Comparison of ENCODE assay signal across 1 cellular context in genomic region chr11:64185323-64186204, GRCh38.
TF ChIP-seq lines count a peak whose summit lies in the region.

TSS of gene STIP1 (plus strand) at chr11:64186171. CDS start at chr11:64186262, 91 bp downstream.

TF ChIP-seq in WTC11, 78 proteins besides CTCF, POLR2A, EP300 and RAD21 (continued from another document):
- TF ChIP-seq ATF6 (CRISPR knock-in tag; IDR thresholded peaks at IDR 0.05) (0 out of 2 replicates have a peak, but pooled peaks have one; percentile 21), FOXJ3 (CRISPR knock-in tag; IDR thresholded peaks at IDR 0.05; ENCODE audit: borderline replicate concordance) (no peak), ZNF423 (CRISPR knock-in tag; IDR thresholded peaks at IDR 0.05) (no peak)
